8 cellular contexts compared by ENCODE assay signal in genomic region chr20:34557936-34558319, GRCh38. TPM values are rescaled to one million over a fixed set of nuclear protein-coding genes. Genes with fewer than 3 reads are reported as not detected.
DNase-seq lines count a peak whose midpoint lies in the region; ATAC-seq and TF ChIP-seq lines count a peak whose summit lies in the region.

No MANE protein-coding gene starts in this region.

- 13 to 23% (median 19%) methylated on average over 11 of the region's 11 CpGs for WGBS in ovary, 3 donors

- POLR2A ChIA-PET in CD8-positive, alpha-beta T cell (lab: Charles Lee), result interaction anchor here (0.7 to 1.1 kb wide), 2 partner anchors 119 to 255 kb away, joined by 3 read pairs; partner anchors contain the start of genes AHCY and PIGU

- H3K27ac Mint-ChIP-seq in CD8-positive, alpha-beta T cell, result peak overlapping the region; percentile 95
- H3K27ac Mint-ChIP-seq in endothelial cell (ENCODE audit: unreplicated experiment), result peak overlapping the region; percentile 17

- H3K27me3 Mint-ChIP-seq in CD8-positive, alpha-beta T cell (ENCODE audit: low read depth), result no peaks in the 10 kb centered on the region
- peaks cover 10% of the 10 kb centered on the region for H3K27me3 Mint-ChIP-seq in endothelial cell (ENCODE audit: unreplicated experiment)

- peaks cover 8% of the 10 kb centered on the region for H3K4me1 ChIP-seq in CD8-positive, alpha-beta T cell (ENCODE audit: insufficient read depth, low read length)
- no peaks in the 10 kb centered on the region for H3K4me1 ChIP-seq in ovary (ENCODE audit: insufficient read depth)

- no peaks in the 10 kb centered on the region for H3K36me3 Mint-ChIP-seq in CD8-positive, alpha-beta T cell
- peaks cover 5% of the 10 kb centered on the region for H3K36me3 Mint-ChIP-seq in endothelial cell (ENCODE audit: low read depth, unreplicated experiment)

- TF ChIP-seq EP300 in ovary (IDR thresholded peaks at IDR 0.05), result no peak

- no peak for TF ChIP-seq CTCF in CD8-positive, alpha-beta T cell (IDR thresholded peaks at IDR 0.05)
- no peak for TF ChIP-seq CTCF in endothelial cell (IDR thresholded peaks at IDR 0.05; ENCODE audit: unreplicated experiment)
- TF ChIP-seq CTCF in ovary (IDR thresholded peaks at IDR 0.05), result no peak

- H3K4me3 Mint-ChIP-seq in CD8-positive, alpha-beta T cell, result peak overlapping the region; percentile 75
- H3K4me3 Mint-ChIP-seq in endothelial cell (ENCODE audit: unreplicated experiment), result peak overlapping the region; percentile 86

- no peak for TF ChIP-seq POLR2A in ovary (IDR thresholded peaks at IDR 0.05)

- H3K27me3 ChIP-seq in CD8-positive, alpha-beta T cell (ENCODE audit: insufficient read depth, low read length), result no peaks in the 10 kb centered on the region
- no peaks in the 10 kb centered on the region for H3K27me3 ChIP-seq in ovary

- CTCF ChIA-PET in CD8-positive, alpha-beta T cell (lab: Charles Lee), result no interaction called here

- DNase-seq in CD8-positive, alpha-beta T cell, result no peak
- DNase-seq in NCI-H69 (lab: John Stamatoyannopoulos, UW) (peak; percentile 74), endothelial cell (ENCODE audit: low spot score) (no peak), ovary (peak in 2 of 5 donors; percentile 27 to 29), NCI-H1417 treated with DMSO at 0.1 percent for 48 hours (lab: John Stamatoyannopoulos, UW) (no peak), foreskin melanocyte (no peak)

- intact Hi-C loops in CD8-positive, alpha-beta T cell (cut with DNase I, micrococcal nuclease), result loop anchor here (1.0 to 2.0 kb wide), 8 partner anchors 19 to 319 kb away; partner anchors contain the start of genes AHCY (in 2 of the 2), TP53INP2 (in 2 of the 2), ACSS2 (in 1 of the 2) and DYNLRB1 (in 1 of the 2)
- intact Hi-C loops in ovary (cut with DNase I), result loop anchor here in 1 of 4 donors (2.0 kb wide), 1 partner anchor 147 kb away; the partner anchor contains the start of gene TP53INP2

- H3K9me3 ChIP-seq in CD8-positive, alpha-beta T cell (ENCODE audit: low read length), result no peaks in the 10 kb centered on the region
- H3K9me3 ChIP-seq in ovary, result no peaks in the 10 kb centered on the region

- peak overlapping the region; percentile 54 for H3K4me3 ChIP-seq in CD8-positive, alpha-beta T cell (ENCODE audit: low read depth, low read length)
- peak overlapping the region; percentile 98 for H3K4me3 ChIP-seq in ovary

- H3K4me1 Mint-ChIP-seq in CD8-positive, alpha-beta T cell (ENCODE audit: low read depth), result peaks cover 12% of the 10 kb centered on the region
- peaks cover 5% of the 10 kb centered on the region for H3K4me1 Mint-ChIP-seq in endothelial cell (ENCODE audit: unreplicated experiment)

- no peak for ATAC-seq in CD8-positive, alpha-beta T cell
- ATAC-seq in HG03039 (IDR thresholded peaks at IDR 0.05; ENCODE audit: unreplicated experiment), result no peak
- no peak for ATAC-seq in HG02642 (IDR thresholded peaks at IDR 0.05; ENCODE audit: poor library complexity, unreplicated experiment)

- no peaks in the 10 kb centered on the region for H3K36me3 ChIP-seq in CD8-positive, alpha-beta T cell (ENCODE audit: insufficient read depth, low read length)
- H3K36me3 ChIP-seq in ovary, result no peaks in the 10 kb centered on the region

- H3K27ac ChIP-seq in CD8-positive, alpha-beta T cell (ENCODE audit: low read depth, low read length), result peak overlapping the region; percentile 79
- peak overlapping the region; percentile 91 to 98 for H3K27ac ChIP-seq in ovary

- H3K9me3 Mint-ChIP-seq in CD8-positive, alpha-beta T cell, result no peaks in the 10 kb centered on the region
- no peaks in the 10 kb centered on the region for H3K9me3 Mint-ChIP-seq in endothelial cell (ENCODE audit: unreplicated experiment)

RNA-seq across cellular contexts. Expression of gene MAP1LC3A, which starts 0.6 kb away (rescaled TPM):
- 10 to 100 TPM; 19.4 to 22.4 TPM for total RNA-seq in CD8-positive, alpha-beta T cell
- total RNA-seq in endothelial cell (ENCODE audit: unreplicated experiment), result 33.6 TPM
- total RNA-seq in ovary, result 10 to 100 TPM; 27.2 to 66.1 (median 36.0) TPM
- 10 to 100 TPM in 1 of 2 donors, 1 to 10 TPM in 1; 3.4 to 57.2 TPM for polyA plus RNA-seq in ovary

RNA-seq across cellular contexts. Expression of gene DYNLRB1, which starts 41.7 kb away (rescaled TPM):
- 10 to 100 TPM; 34.9 to 38.0 TPM for total RNA-seq in CD8-positive, alpha-beta T cell
- 96.8 TPM for total RNA-seq in endothelial cell (ENCODE audit: unreplicated experiment)
- total RNA-seq in ovary, result 100 to 1,000 TPM in 6 of 7 donors, 10 to 100 TPM in 1; 79.9 to 128 (median 121) TPM
- 100 to 1,000 TPM; 151 to 319 TPM for polyA plus RNA-seq in ovary
